Comparison of ENCODE assay signal across 8 cellular contexts in the genomic region with DNA sequence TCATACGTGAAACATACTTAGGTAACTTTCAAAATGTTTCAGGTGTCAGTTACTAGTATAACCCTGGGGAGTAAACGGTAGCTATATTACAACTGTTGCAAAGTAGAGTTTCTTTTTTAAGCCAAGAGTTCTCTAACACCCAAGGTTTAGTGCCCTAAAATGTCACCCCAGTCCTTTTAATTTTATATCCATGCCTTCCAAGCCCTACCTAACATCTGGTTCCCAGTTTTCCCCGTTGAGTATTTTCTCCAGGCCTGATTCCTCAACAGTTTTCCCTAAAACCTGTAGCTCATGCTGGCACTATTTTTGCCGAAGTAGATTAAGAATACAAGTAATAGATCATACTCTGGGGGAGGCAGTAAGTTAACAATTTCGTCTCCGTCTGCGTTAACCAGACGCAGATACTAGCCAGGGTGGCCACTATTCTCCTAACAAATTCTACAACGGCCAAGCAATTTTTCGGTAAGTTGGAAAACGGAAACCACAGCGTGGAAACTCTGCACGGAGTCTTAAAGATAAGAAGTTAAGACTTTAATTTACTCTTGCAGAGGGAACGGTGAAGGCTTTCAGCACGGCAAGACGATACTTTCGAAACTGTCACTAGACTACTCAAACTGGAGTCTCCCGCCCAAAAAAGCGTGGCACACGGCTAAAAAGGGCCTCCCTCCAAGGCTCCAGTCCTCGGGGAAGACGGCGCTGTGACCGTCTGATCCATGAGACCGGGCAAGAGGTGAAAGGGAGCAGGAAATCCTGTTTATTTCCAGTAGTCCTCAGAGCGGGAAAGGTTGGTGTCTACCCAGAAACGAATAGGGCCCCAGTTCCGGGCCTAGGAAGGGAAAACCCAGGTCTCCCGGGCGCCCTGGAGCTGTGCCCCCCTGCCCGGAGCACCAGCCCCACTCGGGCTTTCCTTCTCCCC. TPM values are rescaled to one million over a fixed set of nuclear protein-coding genes. Genes with fewer than 3 reads are reported as not detected.
DNase-seq lines count a peak whose midpoint lies in the region; ATAC-seq and TF ChIP-seq lines count a peak whose summit lies in the region.

No MANE protein-coding gene starts in this region.

- peak overlapping the region; percentile 87 for H3K4me2 ChIP-seq in neural cell (ENCODE audit: low read length)

- peak overlapping the region; percentile 87 for H3K4me3 ChIP-seq in neural cell (ENCODE audit: low read length)

- H4K20me1 ChIP-seq in neural cell (ENCODE audit: insufficient read depth) = peaks cover 10% of the 10 kb centered on the region

- DNase-seq in COLO668 (lab: John Stamatoyannopoulos, UW; ENCODE audit: unreplicated experiment) (peak; percentile 67), epithelial cell of prostate (ENCODE audit: low read depth, low spot score) (no peak), putamen (ENCODE audit: low spot score) (no peak)

- H3F3A ChIP-seq in neural cell (ENCODE audit: insufficient read depth, low read length, poor library complexity, severe bottlenecking) = no peaks in the 10 kb centered on the region

- H3K9ac ChIP-seq in neural cell (ENCODE audit: low read length) = peak overlapping the region; percentile 100

- H2AFZ ChIP-seq in neural cell (ENCODE audit: low read depth, low read length) = peak overlapping the region; percentile 92

- no peaks in the 10 kb centered on the region for H3K36me3 ChIP-seq in neural cell (ENCODE audit: insufficient read depth, low read length)

- H3K79me2 ChIP-seq in neural cell (replicated peaks; ENCODE audit: insufficient read depth, low read length) = peaks cover 51% of the 10 kb centered on the region

- ATAC-seq in HG02642 (IDR thresholded peaks at IDR 0.05; ENCODE audit: poor library complexity, unreplicated experiment) (peak; percentile 7), HG02884 (IDR thresholded peaks at IDR 0.05; ENCODE audit: unreplicated experiment) (no peak), HG03460 (IDR thresholded peaks at IDR 0.05; ENCODE audit: unreplicated experiment) (no peak)

- TF ChIP-seq CTCF in VCaP (conservative IDR thresholded peaks at IDR 0.05) (no peak), neural cell (IDR thresholded peaks at IDR 0.05; ENCODE audit: poor library complexity, severe bottlenecking) (no peak)

- H3K27ac ChIP-seq in VCaP (peak overlapping the region; percentile 99), epithelial cell of prostate (peak overlapping the region; percentile 93), neural cell (ENCODE audit: low read length) (peak overlapping the region; percentile 100)

- no peaks in the 10 kb centered on the region for H3K9me3 ChIP-seq in neural cell (ENCODE audit: low read length)

- TF ChIP-seq EP300 in neural cell (conservative IDR thresholded peaks at IDR 0.05; ENCODE audit: poor library complexity, severe bottlenecking) = no peak

- TF ChIP-seq RAD21 in neural cell (conservative IDR thresholded peaks at IDR 0.05) = no peak

- H3K9me2 ChIP-seq in neural cell (ENCODE audit: insufficient read depth, low read length) = no peaks in the 10 kb centered on the region

- H3K27me3 ChIP-seq in neural cell (ENCODE audit: insufficient read depth, low read depth, low read length) = no peaks in the 10 kb centered on the region

TF ChIP-seq in neural cell, 6 proteins besides CTCF, POLR2A, EP300 and RAD21:
- TF ChIP-seq POLR2AphosphoS5 (IDR thresholded peaks at IDR 0.05) (no peak), REST (IDR thresholded peaks at IDR 0.05; ENCODE audit: borderline replicate concordance) (no peak), TAF1 (IDR thresholded peaks at IDR 0.05; ENCODE audit: low read depth) (no peak), SMC3 (conservative IDR thresholded peaks at IDR 0.05; ENCODE audit: poor library complexity) (no peak), MXI1 (conservative IDR thresholded peaks at IDR 0.05; ENCODE audit: poor library complexity, severe bottlenecking) (no peak)

RNA-seq across cellular contexts. Expression of gene SRSF4, which starts 0.9 kb away (rescaled TPM):
- 46.2 and 59.7 TPM in 2 replicates for polyA plus RNA-seq in neural cell
- 64.0 and 66.2 TPM in 2 replicates for polyA minus RNA-seq in neural cell

RNA-seq across cellular contexts. Expression of gene MECR, which starts 50.0 kb away (rescaled TPM):
- 14.0 and 27.6 TPM in 2 replicates for polyA plus RNA-seq in neural cell
- 17.8 and 18.5 TPM in 2 replicates for polyA minus RNA-seq in neural cell

RNA-seq across cellular contexts. Expression of gene PTPRU, which starts 55.6 kb away (rescaled TPM):
- polyA plus RNA-seq in neural cell = 2.5 and 5.0 TPM in 2 replicates
- 8.3 and 10.1 TPM in 2 replicates for polyA minus RNA-seq in neural cell

RNA-seq across cellular contexts. Expression of gene TMEM200B, which starts 57.1 kb away (rescaled TPM):
- polyA plus RNA-seq in neural cell = 0.11 and 0.22 TPM in 2 replicates
- polyA minus RNA-seq in neural cell = not detected in 2 replicates
